Comparison of ENCODE assay signal across 8 cellular contexts in the genomic region with DNA sequence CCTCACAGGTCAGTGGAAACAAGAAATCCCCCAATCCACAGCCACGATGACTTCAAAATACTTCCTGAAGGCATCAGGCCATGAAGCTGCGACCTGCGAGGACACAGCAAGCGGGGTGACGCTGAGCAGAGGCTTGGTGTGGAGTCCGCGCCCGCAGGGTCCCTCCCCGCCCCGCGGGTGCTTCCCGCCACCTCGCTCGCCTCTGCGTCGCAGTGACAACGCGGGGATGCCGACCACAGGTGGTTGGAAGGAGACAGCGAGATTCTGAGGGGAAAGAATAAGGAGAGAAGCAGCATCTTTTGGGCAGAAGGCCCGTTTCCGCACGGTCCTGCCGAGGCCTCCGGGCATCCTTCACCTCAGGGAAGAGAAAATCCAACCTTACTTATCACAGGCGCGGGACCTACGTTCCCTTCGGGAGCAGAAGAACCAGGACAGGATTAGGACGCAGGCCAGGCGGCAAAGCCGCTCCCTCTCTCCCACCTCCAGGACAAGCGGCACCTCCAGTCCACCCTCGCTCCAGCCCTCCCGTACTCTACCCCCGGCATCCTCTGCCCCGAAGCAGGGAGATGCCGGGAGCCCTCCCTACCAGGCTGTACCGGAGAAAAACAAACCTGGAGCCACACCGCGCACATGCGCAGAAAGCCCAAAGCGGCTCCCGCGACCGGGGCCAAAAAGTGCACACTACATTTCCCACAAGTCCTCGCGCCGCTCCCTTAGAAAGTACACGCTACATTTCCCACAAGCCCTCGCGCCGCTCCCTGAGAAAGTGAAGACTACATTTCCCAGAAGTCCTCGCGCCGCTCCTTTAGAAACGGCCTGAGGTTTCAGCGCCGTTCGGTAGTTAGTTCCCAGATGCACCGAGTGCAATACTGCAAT.
DNase-seq lines count a peak whose midpoint lies in the region; ATAC-seq and TF ChIP-seq lines count a peak whose summit lies in the region.

No MANE protein-coding gene starts in this region.

- H2AFZ ChIP-seq in OCI-LY3 (ENCODE audit: low read depth, low read length): peak overlapping the region; percentile 100

- peak overlapping the region; percentile 88 for H3K4me2 ChIP-seq in OCI-LY3 (ENCODE audit: low read length)

- H3K4me3 ChIP-seq in OCI-LY3 (ENCODE audit: low read length): peak overlapping the region; percentile 98

- no peaks in the 10 kb centered on the region for H3K9me3 ChIP-seq in OCI-LY3 (ENCODE audit: insufficient read depth, low read length)

- H3K79me2 ChIP-seq in OCI-LY3 (ENCODE audit: low read length): peaks cover 14% of the 10 kb centered on the region

- no peaks in the 10 kb centered on the region for H3K27me3 ChIP-seq in OCI-LY3 (ENCODE audit: low read depth, low read length)

- H3K36me3 ChIP-seq in OCI-LY3 (replicated peaks; ENCODE audit: low read depth, low read length): peaks cover 13% of the 10 kb centered on the region

- peak; percentile 94 for ATAC-seq in GM21528 (IDR thresholded peaks at IDR 0.05; ENCODE audit: low FRiP score, unreplicated experiment)

- H3K4me1 ChIP-seq in OCI-LY3 (ENCODE audit: low read length): peaks cover 6% of the 10 kb centered on the region; the same call in 1 of the 2 replicates

- H4K20me1 ChIP-seq in OCI-LY3 (ENCODE audit: insufficient read depth, low read length): no peaks in the 10 kb centered on the region

- no peak overlapping the region for H3K27ac ChIP-seq in OCI-LY3 (ENCODE audit: low read length)

- no peak for TF ChIP-seq CTCF in OCI-LY3 (IDR thresholded peaks at IDR 0.05; ENCODE audit: low read depth, low read length)

- peak; percentile 97 for DNase-seq in DMS 273 (lab: John Stamatoyannopoulos, UW; ENCODE audit: unreplicated experiment)
- DNase-seq in HuH-7.5 (ENCODE audit: low spot score): peak; percentile 60
- DNase-seq in activated T-cell treated with anti-CD3 and anti-CD28 coated beads for 24 hours (ENCODE audit: low read depth): peak; percentile 94
- peak; percentile 75 for DNase-seq in epidermal melanocyte (ENCODE audit: insufficient read length, low spot score)
- DNase-seq in midbrain (lab: John Stamatoyannopoulos, UW): peak; percentile 98
- peak; percentile 88 to 90 for DNase-seq in stimulated activated CD8-positive, alpha-beta memory T cell treated with anti-CD3 and anti-CD28 coated beads, Interleukin-15, amount 100 ng/mL, for 48 hours (ENCODE audit: low read depth in 2 of 2)

- H3K9ac ChIP-seq in OCI-LY3 (ENCODE audit: low read length): peak overlapping the region; percentile 81
